ENCODE assay signal across 14 cellular contexts in the genomic region with DNA sequence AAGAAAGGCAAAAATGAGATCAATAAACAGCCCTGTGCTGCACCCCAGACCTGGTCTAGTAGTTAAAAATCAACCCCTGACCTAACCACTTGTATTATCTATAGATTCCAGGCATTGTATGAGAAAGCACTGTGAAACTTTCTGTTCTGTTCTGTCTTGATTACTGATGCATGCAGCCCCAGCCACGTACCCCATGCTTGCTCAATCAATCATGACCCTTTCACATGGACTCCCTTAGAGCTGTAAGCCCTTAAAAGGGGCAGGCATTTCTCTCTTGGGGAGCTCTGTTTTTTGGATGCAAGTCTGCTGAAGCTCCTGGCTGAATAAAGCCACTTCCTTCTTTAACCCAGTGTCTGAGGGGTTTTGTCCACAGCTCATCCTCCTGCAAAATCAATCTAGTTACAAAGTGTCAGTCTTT.
DNase-seq lines count a peak whose midpoint lies in the region; ATAC-seq and TF ChIP-seq lines count a peak whose summit lies in the region.
"Had no signal": no experiment of that assay in that cellular context is flagged by ENCODE, and none has a peak within 500 bp of the region (broad histone marks: within the 10 kb centered on the region; RNA-seq: fewer than 3 reads in every experiment).

No MANE protein-coding gene starts in this region.

- DNase-seq in OCI-M1 (lab: John Stamatoyannopoulos, UW) = peak; percentile 99
- DNase-seq in DMS53 treated with DMSO at 0.1 percent for 48 hours (lab: John Stamatoyannopoulos, UW; ENCODE audit: unreplicated experiment) = no peak
- DNase-seq in WERI-Rb-1 = no peak
- DNase-seq in DMS153 (lab: John Stamatoyannopoulos, UW) = no peak
- DNase-seq in foreskin fibroblast = no peak
- DNase-seq: activated CD8-positive, alpha-beta memory T cell treated with anti-CD3 and anti-CD28 coated beads for 24 hours; lower lobe of right lung; NCI-H1105; right lobe of liver; stimulated activated CD8-positive, alpha-beta memory T cell treated with anti-CD3 and anti-CD28 coated beads, Interleukin-4, amount 100 ng/mL, for 48 hours had no signal

- H3K4me3 ChIP-seq in WERI-Rb-1 (ENCODE audit: low read depth, low read length) (no peak overlapping the region), foreskin fibroblast (ENCODE audit: low read depth in 1 of 2, low read length in 2 of 2) (no peak overlapping the region)
- H3K4me3 ChIP-seq: lower lobe of right lung, right lobe of liver had no signal

- TF ChIP-seq CTCF in WERI-Rb-1 (IDR thresholded peaks at IDR 0.05; ENCODE audit: low read depth, low read length) (no peak), foreskin fibroblast (IDR thresholded peaks at IDR 0.05; ENCODE audit: low read depth, low read length) (no peak)

- no peak for TF ChIP-seq POLR2A in GM18505 (IDR thresholded peaks at IDR 0.05; ENCODE audit: borderline replicate concordance, extremely low read depth, insufficient read depth, insufficient read length)

- no peaks in the 10 kb centered on the region for H3K36me3 ChIP-seq in WERI-Rb-1
- H3K36me3 ChIP-seq: lower lobe of right lung, right lobe of liver had no signal

- H3K27me3 ChIP-seq in WERI-Rb-1 (ENCODE audit: insufficient read depth, low read depth, severe bottlenecking) = no peaks in the 10 kb centered on the region
- H3K27me3 ChIP-seq: right lobe of liver had no signal

- no peak overlapping the region for H3K27ac ChIP-seq in WERI-Rb-1
- H3K27ac ChIP-seq: lower lobe of right lung, right lobe of liver, RWPE1 had no signal

- peaks cover 14% of the 10 kb centered on the region for H3K9me3 ChIP-seq in WERI-Rb-1 (ENCODE audit: severe bottlenecking)
- H3K9me3 ChIP-seq: lower lobe of right lung, right lobe of liver had no signal

- peak; percentile 92 for ATAC-seq in GM18505 (IDR thresholded peaks at IDR 0.05; ENCODE audit: unreplicated experiment)
- ATAC-seq in GM21390 (IDR thresholded peaks at IDR 0.05; ENCODE audit: unreplicated experiment) = peak; percentile 98
- peak; percentile 99 for ATAC-seq in HG03066 (IDR thresholded peaks at IDR 0.05; ENCODE audit: low read depth, unreplicated experiment)
- ATAC-seq: lower lobe of right lung had no signal
